ENCODE assay signal across 8 cellular contexts in the genomic region with DNA sequence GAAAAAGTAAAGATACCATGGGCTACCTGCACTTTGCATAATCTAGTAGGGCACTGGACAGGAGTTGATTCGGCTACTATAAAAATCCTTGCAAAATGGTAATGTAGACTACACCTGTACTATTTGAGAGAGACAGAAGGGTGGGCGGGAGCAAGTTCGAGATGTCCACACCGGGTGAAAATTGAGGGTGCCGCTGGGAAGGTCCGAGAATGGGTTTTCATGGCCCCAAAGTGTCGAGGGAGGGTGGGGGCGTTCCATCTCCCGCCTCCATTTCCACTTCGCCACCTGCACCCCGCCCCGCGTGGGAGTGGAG. TPM values are rescaled to one million over a fixed set of nuclear protein-coding genes. Genes with fewer than 3 reads are reported as not detected.
A peak's percentile ranks its signal among the peaks of the same experiment; 100 is the strongest.
DNase-seq lines count a peak whose midpoint lies in the region; ATAC-seq and TF ChIP-seq lines count a peak whose summit lies in the region.

No MANE protein-coding gene starts in this region.

- H3K4me1 ChIP-seq in OCI-LY7 (ENCODE audit: insufficient read depth, low read length, poor library complexity, severe bottlenecking) (peaks cover 13% of the 10 kb centered on the region), prostate gland (replicated peaks) (no peaks in the 10 kb centered on the region)

- H3K9me2 ChIP-seq in OCI-LY7 (ENCODE audit: insufficient read depth, low read length), result no peaks in the 10 kb centered on the region

- intact Hi-C loops in OCI-LY7 (cut with micrococcal nuclease; ENCODE audit: unreplicated experiment), result no loop called here
- intact Hi-C loops in prostate gland (cut with DNase I), result no loop called here

- peaks cover 4% of the 10 kb centered on the region for H3K36me3 Mint-ChIP-seq in activated T-cell treated with anti-CD3 and anti-CD28 coated beads, Interleukin-2, amount 50 U/mL, for 4 hours (ENCODE audit: insufficient read depth)

- H2AFZ ChIP-seq in OCI-LY7 (ENCODE audit: low read length), result peak overlapping the region; percentile 98

- CTCF ChIA-PET in OCI-LY7 (lab: Charles Lee; ENCODE audit: unreplicated experiment), result no interaction called here

- no peak for TF ChIP-seq POLR2A in prostate gland (IDR thresholded peaks at IDR 0.05)

- BruUV-seq in OCI-LY7 (replicated peaks; lab: Mats Ljungman, UMichigan), result no TSS peak

- POLR2A ChIA-PET in OCI-LY7 (lab: Charles Lee), result no interaction called here

- H3K79me2 ChIP-seq in OCI-LY7 (ENCODE audit: insufficient read depth, low read depth, low read length), result peaks cover 34% of the 10 kb centered on the region

- H3K9me3 ChIP-seq in OCI-LY7 (ENCODE audit: low read length) (no peaks in the 10 kb centered on the region), prostate gland (no peaks in the 10 kb centered on the region)

- no peak for TF ChIP-seq CTCF in OCI-LY7 (conservative IDR thresholded peaks at IDR 0.05; ENCODE audit: low read length)
- no peak for TF ChIP-seq CTCF in epithelial cell of proximal tubule (conservative IDR thresholded peaks at IDR 0.05; ENCODE audit: low read depth, low read length)
- no peak for TF ChIP-seq CTCF in prostate gland (IDR thresholded peaks at IDR 0.05)

- peak overlapping the region; percentile 77 for H3K4me2 ChIP-seq in OCI-LY7 (ENCODE audit: low read length)

- WGBS in prostate gland, result 2% methylated on average over 13 of the region's 13 CpGs

- no peak for ATAC-seq in activated T-cell treated with anti-CD3 and anti-CD28 coated beads, Interleukin-2, amount 50 U/mL, for 4 hours
- ATAC-seq in GM18907 (IDR thresholded peaks at IDR 0.05; ENCODE audit: unreplicated experiment) (no peak), GM21786 (IDR thresholded peaks at IDR 0.05; ENCODE audit: unreplicated experiment) (no peak)

- peaks cover 15% of the 10 kb centered on the region; the same call in 1 of the 2 replicates for H3K36me3 ChIP-seq in OCI-LY7 (ENCODE audit: insufficient read depth, low read length)
- no peaks in the 10 kb centered on the region for H3K36me3 ChIP-seq in prostate gland

- H3K4me1 Mint-ChIP-seq in activated T-cell treated with anti-CD3 and anti-CD28 coated beads, Interleukin-2, amount 50 U/mL, for 4 hours (ENCODE audit: low read depth), result peaks cover 22% of the 10 kb centered on the region

- no peaks in the 10 kb centered on the region for H3K27me3 Mint-ChIP-seq in activated T-cell treated with anti-CD3 and anti-CD28 coated beads, Interleukin-2, amount 50 U/mL, for 4 hours (ENCODE audit: low read depth)

- peak overlapping the region; percentile 96 for H3K4me3 ChIP-seq in OCI-LY7 (ENCODE audit: low read depth, low read length, poor library complexity, severe bottlenecking)
- H3K4me3 ChIP-seq in epithelial cell of proximal tubule (ENCODE audit: low read depth, low read length), result peak overlapping the region; percentile 99
- peak overlapping the region; percentile 75 to 96 for H3K4me3 ChIP-seq in prostate gland

- no peaks in the 10 kb centered on the region; the same call in 1 of the 2 replicates for H4K20me1 ChIP-seq in OCI-LY7 (ENCODE audit: insufficient read depth, low read length)

- peak overlapping the region; percentile 99 for H3K4me3 Mint-ChIP-seq in activated T-cell treated with anti-CD3 and anti-CD28 coated beads, Interleukin-2, amount 50 U/mL, for 4 hours

- H3K27ac ChIP-seq in OCI-LY7 (ENCODE audit: low read depth, low read length, poor library complexity, severe bottlenecking) (peak overlapping the region; percentile 56), prostate gland (peak overlapping the region; percentile 88 to 93)

- H3K9me3 Mint-ChIP-seq in activated T-cell treated with anti-CD3 and anti-CD28 coated beads, Interleukin-2, amount 50 U/mL, for 4 hours, result no peaks in the 10 kb centered on the region

- no peak for DNase-seq in activated T-cell treated with anti-CD3 and anti-CD28 coated beads, Interleukin-2, amount 50 U/mL, for 4 hours
- DNase-seq in activated T-cell treated with anti-CD3 and anti-CD28 coated beads, Interleukin-2, amount 50 U/mL, for 1 hour, result no peak
- DNase-seq in OCI-LY7 (ENCODE audit: low spot score) (no peak), epithelial cell of proximal tubule (ENCODE audit: low read depth) (no peak), prostate gland (ENCODE audit: low spot score) (no peak), glomerular visceral epithelial cell (ENCODE audit: extremely low spot score) (no peak)

- H3K27me3 ChIP-seq in prostate gland (replicated peaks; ENCODE audit: insufficient read depth), result no peaks in the 10 kb centered on the region

RNA-seq across cellular contexts. Expression of a gene that starts 0.6 kb away (rescaled TPM):
- 10 to 100 TPM; 58.0 to 59.6 (median 59.4) TPM for total RNA-seq in activated T-cell treated with anti-CD3 and anti-CD28 coated beads, Interleukin-2, amount 50 U/mL, for 4 hours
- 29.0 and 33.4 TPM in 2 replicates for total RNA-seq in OCI-LY7 (2014; rRNA removed; shearing (Covaris generic))
- 57.6 and 59.8 TPM in 2 replicates for total RNA-seq in OCI-LY7 (2022)
- total RNA-seq in epithelial cell of proximal tubule, result 125 TPM in 2 replicates
- 100 to 1,000 TPM; 116 to 128 TPM for total RNA-seq in prostate gland
